In genomic region chr13:43894438-43894837, GRCh38 we compare ENCODE assay signal across 10 cellular contexts. TPM values are rescaled to one million over a fixed set of nuclear protein-coding genes. Genes with fewer than 3 reads are reported as not detected.
DNase-seq lines count a peak whose midpoint lies in the region; ATAC-seq, FAIRE-seq and TF ChIP-seq lines count a peak whose summit lies in the region.
"Had no signal": no experiment of that assay in that cellular context is flagged by ENCODE, and none has a peak within 500 bp of the region (broad histone marks: within the 10 kb centered on the region; RNA-seq: fewer than 3 reads in every experiment).

No MANE protein-coding gene starts in this region.

- TF ChIP-seq CTCF in kidney (IDR thresholded peaks at IDR 0.05; ENCODE audit: borderline replicate concordance, extremely low read depth, insufficient read depth) (no peak), spleen (IDR thresholded peaks at IDR 0.05 in 8 of 11, conservative IDR thresholded peaks at IDR 0.05 in 3 of 11) (peak in 1 of 11 experiments; percentile 8)

- no peaks in the 10 kb centered on the region for H3K9me3 ChIP-seq in GM23248 (ENCODE audit: low read depth)
- H3K9me3 ChIP-seq in kidney (ENCODE audit: control insufficient read depth in 1 of 2, low read length in 2 of 2): no peaks in the 10 kb centered on the region
- no peaks in the 10 kb centered on the region for H3K9me3 ChIP-seq in spleen

- no peaks in the 10 kb centered on the region for H3K79me2 ChIP-seq in GM23248 (ENCODE audit: insufficient read depth)

- H3K9me2 ChIP-seq in GM23248 (ENCODE audit: insufficient read depth): no peaks in the 10 kb centered on the region

- no peak for TF ChIP-seq POLR2A in spleen (IDR thresholded peaks at IDR 0.05)

- no peaks in the 10 kb centered on the region for H3K36me3 ChIP-seq in GM23248 (ENCODE audit: low read depth)
- no peaks in the 10 kb centered on the region for H3K36me3 ChIP-seq in kidney (ENCODE audit: control insufficient read depth in 1 of 2, insufficient read depth in 2 of 2, low read length in 2 of 2)
- peaks cover 0 to 27% (median 2%) of the 10 kb centered on the region in 6 donors for H3K36me3 ChIP-seq in spleen

- H2AFZ ChIP-seq in GM23248: no peak overlapping the region

- H4K20me1 ChIP-seq in GM23248 (ENCODE audit: insufficient read depth): no peaks in the 10 kb centered on the region

- intact Hi-C loops in kidney (cut with DNase I): no loop called here
- intact Hi-C loops in spleen (cut with DNase I; ENCODE audit: low total_unique reads): no loop called here

- H3K4me2 ChIP-seq in GM23248 (ENCODE audit: unreplicated experiment): no peak overlapping the region

- H3K4me1 ChIP-seq in GM23248 (ENCODE audit: insufficient read depth): no peaks in the 10 kb centered on the region
- H3K4me1 ChIP-seq in kidney (ENCODE audit: control insufficient read depth in 1 of 2, insufficient read depth in 1 of 2, low read depth in 1 of 2, low read length in 2 of 2): no peaks in the 10 kb centered on the region
- no peaks in the 10 kb centered on the region for H3K4me1 ChIP-seq in spleen

- DNase-seq in AML-193 (lab: John Stamatoyannopoulos, UW) (peak; percentile 8), GM23248 (peak; percentile 49), SK-MEL-5 (ENCODE audit: low read depth, low spot score) (peak; percentile 25), kidney (no peak), spleen (no peak)
- DNase-seq: activated CD4-positive, CD25-positive, alpha-beta regulatory T cell treated with anti-CD3 and anti-CD28 coated beads, Interleukin-2, amount 50 U/mL, for 72 hours; activated T-cell treated with anti-CD3 and anti-CD28 coated beads, Interleukin-2, amount 50 U/mL, for 4 hours had no signal

- ATAC-seq in GM18498 (IDR thresholded peaks at IDR 0.05; ENCODE audit: unreplicated experiment): no peak
- ATAC-seq in GM18511 (IDR thresholded peaks at IDR 0.05; ENCODE audit: unreplicated experiment): no peak
- no peak for ATAC-seq in HG03457 (IDR thresholded peaks at IDR 0.05; ENCODE audit: unreplicated experiment)
- ATAC-seq: activated T-cell treated with anti-CD3 and anti-CD28 coated beads, Interleukin-2, amount 50 U/mL, for 4 hours had no signal

- FAIRE-seq in kidney (lab: Jason Lieb, UNC): peak; percentile 57

- H3K4me3 ChIP-seq in GM23248 (no peak overlapping the region), kidney (ENCODE audit: low read length in 2 of 2) (no peak overlapping the region), spleen (no peak overlapping the region)

- H3K27ac ChIP-seq in GM23248 (no peak overlapping the region), kidney (ENCODE audit: low read depth in 2 of 2, low read length in 2 of 2) (no peak overlapping the region), spleen (no peak overlapping the region)

- no peaks in the 10 kb centered on the region for H3F3A ChIP-seq in GM23248 (ENCODE audit: insufficient read depth)

- H3K27me3 ChIP-seq in GM23248 (replicated peaks; ENCODE audit: insufficient read depth) (no peaks in the 10 kb centered on the region), spleen (replicated peaks in 1 of 7) (no peaks in the 10 kb centered on the region)

- in situ Hi-C loops in GM23248 (cut with MboI): no loop called here
- in situ Hi-C loops in SK-MEL-5 (cut with HindIII; ENCODE audit: low pct_unique_long_range_greater_than_20kb, low sequenced_read_pairs): no loop called here

- H3K9ac ChIP-seq in GM23248: no peak overlapping the region
- H3K9ac ChIP-seq in kidney (ENCODE audit: low read length in 2 of 2): no peak overlapping the region

RNA-seq across cellular contexts. Expression of gene LACC1, which starts 14.7 kb away (rescaled TPM):
- total RNA-seq in GM23248 (2014; rRNA removed; shearing (Covaris generic)): 8.2 and 21.2 TPM in 2 replicates
- polyA plus RNA-seq in GM23248 (2016; fragmentation: Nextera tagmentation; extraction: Ambion mirVana) (6.4 TPM in 2 replicates), kidney (ENCODE audit: insufficient read depth, low read depth, low replicate concordance) (3.1 TPM), spleen (1 to 10 TPM; 3.0 to 4.3 (median 3.3) TPM)
- 1.8 and 1.9 TPM in 2 replicates for total RNA-seq in SK-MEL-5 (2014; rRNA removed; shearing (Covaris generic))
- polyA plus RNA-seq in SK-MEL-5 (2015; cell fraction: cytosol; rRNA removed): 2.1 and 6.5 TPM in 2 replicates
- 4.7 and 7.5 TPM in 2 replicates for polyA plus RNA-seq in SK-MEL-5 (2015; cell fraction: nucleus; rRNA removed)
- total RNA-seq in kidney (12.2 TPM), spleen (10 to 100 TPM in 6 of 7 donors, 1 to 10 TPM in 1; 7.9 to 17.6 (median 13.2) TPM)

RNA-seq across cellular contexts. Expression of gene CCDC122, which starts 14.9 kb away (rescaled TPM):
- 1.3 and 7.6 TPM in 2 replicates for total RNA-seq in GM23248 (2014; rRNA removed; shearing (Covaris generic))
- polyA plus RNA-seq in GM23248 (2016; fragmentation: Nextera tagmentation; extraction: Ambion mirVana) (4.1 and 4.8 TPM in 2 replicates), kidney (ENCODE audit: insufficient read depth, low read depth, low replicate concordance) (4.3 TPM), spleen (1 to 10 TPM; 3.6 to 8.1 (median 5.5) TPM)
- total RNA-seq in SK-MEL-5 (2014; rRNA removed; shearing (Covaris generic)): 8.1 and 11.7 TPM in 2 replicates
- 2.1 and 4.2 TPM in 2 replicates for polyA plus RNA-seq in SK-MEL-5 (2015; cell fraction: cytosol; rRNA removed)
- polyA plus RNA-seq in SK-MEL-5 (2015; cell fraction: nucleus; rRNA removed): 3.4 and 23.2 TPM in 2 replicates
- total RNA-seq in kidney (11.7 TPM), spleen (10 to 100 TPM in 1 of 7 donors, 1 to 10 TPM in 6; 3.6 to 10.9 (median 7.3) TPM)

Comparison
In these comparisons a context has a peak if more than half of its experiments do, and no peak if none do; other contexts are left out.
1. DNase-seq: peak in AML-193 (2 of 2), GM23248 (single experiment) and SK-MEL-5 (single experiment); none in kidney (single experiment) and spleen (single experiment).